In genomic region chr18:774811-775210, GRCh38 we compare ENCODE assay signal across 21 cellular contexts.
"Had no signal": no experiment of that assay in that cellular context is flagged by ENCODE, and none has a peak within 500 bp of the region (broad histone marks: within the 10 kb centered on the region; RNA-seq: fewer than 3 reads in every experiment).

No MANE protein-coding gene starts in this region.

- DNase-seq: effector memory CD4-positive, alpha-beta T cell; heart right ventricle; hypothalamus; islet precursor cell; left ventricle myocardium inferior; mesendoderm; naive thymus-derived CD4-positive, alpha-beta T cell; ovary; stimulated activated naive CD4-positive, alpha-beta T cell; stomach; substantia nigra; transverse colon had no signal

- H3K9me3 ChIP-seq: left ventricle myocardium inferior, ovary, stomach, thoracic aorta, transverse colon had no signal

- FAIRE-seq: endometrium, frontal cortex had no signal

- H3K27me3 ChIP-seq: heart right ventricle, ovary, stomach, transverse colon had no signal

- H3K27me3 Mint-ChIP-seq: central memory CD8-positive, alpha-beta T cell; naive thymus-derived CD4-positive, alpha-beta T cell; progenitor cell of endocrine pancreas had no signal

- ATAC-seq: esophagus mucosa; heart right ventricle; naive thymus-derived CD4-positive, alpha-beta T cell; sciatic nerve had no signal

- H3K27ac ChIP-seq: heart right ventricle, left ventricle myocardium inferior, ovary, thoracic aorta, transverse colon had no signal

- H3K4me3 ChIP-seq: heart right ventricle, left ventricle myocardium inferior, lung, ovary, stomach, thoracic aorta, transverse colon had no signal

- H3K36me3 ChIP-seq: left ventricle myocardium inferior, ovary, stomach, thoracic aorta, transverse colon had no signal

- H3K27ac Mint-ChIP-seq: progenitor cell of endocrine pancreas had no signal

- H3K4me3 Mint-ChIP-seq: central memory CD8-positive, alpha-beta T cell; naive thymus-derived CD4-positive, alpha-beta T cell; neural crest cell had no signal

- H3K9me3 Mint-ChIP-seq: central memory CD8-positive, alpha-beta T cell; naive thymus-derived CD4-positive, alpha-beta T cell; neural crest cell had no signal
